ENCODE assay signal across 14 cellular contexts in the genomic region with DNA sequence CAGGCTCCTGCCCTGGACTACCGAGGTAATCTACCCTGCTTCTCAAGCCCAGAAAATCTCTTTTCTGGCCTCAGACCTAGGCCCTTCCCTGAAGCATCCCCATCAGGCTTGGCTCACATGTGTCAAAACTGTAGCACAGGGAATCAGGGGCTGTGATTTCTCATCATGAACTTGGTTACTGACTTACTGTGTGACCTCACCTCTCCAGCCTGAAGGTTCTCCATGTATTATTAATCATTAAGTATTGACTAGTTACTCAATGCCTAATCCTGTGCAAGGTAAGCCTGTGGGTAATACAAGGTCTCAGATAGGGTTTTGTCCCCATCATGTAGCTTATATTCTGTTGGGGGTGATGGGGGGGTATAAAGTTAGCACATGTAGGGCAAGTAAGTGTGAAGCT. TPM values are rescaled to one million over a fixed set of nuclear protein-coding genes. Genes with fewer than 3 reads are reported as not detected.
DNase-seq lines count a peak whose midpoint lies in the region; ATAC-seq and TF ChIP-seq lines count a peak whose summit lies in the region.
"Had no signal": no experiment of that assay in that cellular context is flagged by ENCODE, and none has a peak within 500 bp of the region (broad histone marks: within the 10 kb centered on the region; RNA-seq: fewer than 3 reads in every experiment).

No MANE protein-coding gene starts in this region.

- intact Hi-C loops in IMR-90 (cut with micrococcal nuclease): no loop called here

- H3K9me3 ChIP-seq in IMR-90 (ENCODE audit: control insufficient read depth, insufficient read depth, low read length): no peaks in the 10 kb centered on the region

- H3K14ac ChIP-seq in IMR-90 (replicated peaks; ENCODE audit: low read depth, low read length): 0 out of 2 replicates have a peak overlapping the region, but pooled peaks have one; percentile 14

- H2BK15ac ChIP-seq in IMR-90 (ENCODE audit: low read depth, low read length): 0 out of 3 replicates have a peak overlapping the region, but pooled peaks have one; percentile 83

- peak overlapping the region; percentile 93 for H2BK5ac ChIP-seq in IMR-90 (ENCODE audit: low read depth, low read length, poor library complexity, severe bottlenecking)

- peak overlapping the region; percentile 57 to 89; a peak in 3 of 4 replicates for H4K8ac ChIP-seq in IMR-90 (ENCODE audit: low read depth in 2 of 2, low read length in 2 of 2)

- H3K27me3 ChIP-seq in IMR-90 (ENCODE audit: control insufficient read depth, insufficient read depth, low read length): no peaks in the 10 kb centered on the region

- peaks cover 4% of the 10 kb centered on the region for H3K9me1 ChIP-seq in IMR-90 (ENCODE audit: insufficient read depth, low read length)

- 0 out of 2 replicates have a peak, but pooled peaks cover 1% of the 10 kb centered on the region for H3K36me3 ChIP-seq in IMR-90 (ENCODE audit: control insufficient read depth, insufficient read depth, low read length)
- H3K36me3 ChIP-seq: WERI-Rb-1 had no signal

- no peak overlapping the region for H2BK20ac ChIP-seq in IMR-90 (ENCODE audit: low read depth, low read length)

- no peak overlapping the region for H3K9ac ChIP-seq in IMR-90 (ENCODE audit: low read depth, low read length)

- dilution Hi-C loops in IMR-90 (cut with HindIII; ENCODE audit: low sequenced_read_pairs, unreplicated experiment): no loop called here

- BruUV-seq in IMR-90 (replicated peaks; lab: Mats Ljungman, UMichigan): no TSS peak

- peak overlapping the region; percentile 8 for H2AK9ac ChIP-seq in IMR-90 (replicated peaks; ENCODE audit: low read depth, low read length, poor library complexity)

- H4K91ac ChIP-seq in IMR-90 (ENCODE audit: insufficient read depth, low read depth, low read length): no peak overlapping the region

- no peak overlapping the region for H3K23ac ChIP-seq in IMR-90 (ENCODE audit: low read depth, low read length)

- H3K4me3 ChIP-seq in IMR-90 (ENCODE audit: insufficient read depth, low read depth, low read length) (no peak overlapping the region), skin epidermis (no peak overlapping the region)
- H3K4me3 ChIP-seq: dorsolateral prefrontal cortex had no signal

- no peak for TF ChIP-seq POLR2A in IMR-90 (IDR thresholded peaks at IDR 0.05; ENCODE audit: low read depth, low read length)

- no peak overlapping the region for H3K4me2 ChIP-seq in IMR-90 (ENCODE audit: low read depth, low read length)

- POLR2A ChIA-PET in IMR-90 (lab: Charles Lee; ENCODE audit: unreplicated experiment): no interaction called here

- TF ChIP-seq CTCF in IMR-90 (conservative IDR thresholded peaks at IDR 0.05; ENCODE audit: low read depth, low read length): no peak

- peak overlapping the region; percentile 90 for H3K4ac ChIP-seq in IMR-90 (ENCODE audit: low read depth, low read length)

- no peak overlapping the region; the same call in 1 of the 2 replicates for H2BK120ac ChIP-seq in IMR-90 (ENCODE audit: low read depth, low read length)

- H3K4me1 ChIP-seq in IMR-90 (ENCODE audit: control insufficient read depth, insufficient read depth, low read length): peaks cover 19% of the 10 kb centered on the region

- H3K27ac ChIP-seq in IMR-90 (ENCODE audit: insufficient read depth, low read length): peak overlapping the region; percentile 96; the same call in 1 of the 2 replicates
- H3K27ac ChIP-seq in skin epidermis: peak overlapping the region in 11 of 21 experiments; percentile 38 to 79 (median 67)
- H3K27ac ChIP-seq: WERI-Rb-1 had no signal

- DNase-seq in ACHN: peak; percentile 23
- DNase-seq in IMR-90: no peak
- DNase-seq in kidney glomerular epithelial cell (lab: John Stamatoyannopoulos, UW): peak; percentile 9
- DNase-seq in epidermal melanocyte (ENCODE audit: insufficient read length, low spot score): no peak
- no peak for DNase-seq in NCI-H69 (lab: John Stamatoyannopoulos, UW)
- DNase-seq: Calu3, dorsolateral prefrontal cortex, NCI-H1436 treated with DMSO at 0.1 percent for 48 hours, occipital lobe had no signal

- CTCF ChIA-PET in IMR-90 (lab: Yijun Ruan, JAX): no interaction called here

- no peak overlapping the region for H3K56ac ChIP-seq in IMR-90 (ENCODE audit: extremely low read depth, insufficient read depth, low read length)

- WGBS in IMR-90 (ENCODE audit: extremely low coverage in 2 of 2, insufficient read length in 1 of 2), 2 experiments: no CpG with 5 or more reads among the region's 1 CpG

- H4K5ac ChIP-seq in IMR-90 (ENCODE audit: low read depth, low read length): peak overlapping the region; percentile 87; the same call in 1 of the 2 replicates

- in situ Hi-C loops in ACHN (cut with HindIII; ENCODE audit: low pct_ligation_motif_present, low pct_unique_long_range_greater_than_20kb, low sequenced_read_pairs): no loop called here
- in situ Hi-C loops in IMR-90 (cut with MboI; ENCODE audit: low sequenced_read_pairs): no loop called here

- no peaks in the 10 kb centered on the region for H4K20me1 ChIP-seq in IMR-90 (ENCODE audit: insufficient read depth, low read length)

- no peaks in the 10 kb centered on the region; a peak in 1 of 4 replicates for H3K79me1 ChIP-seq in IMR-90 (ENCODE audit: low read depth in 1 of 2, low read length in 2 of 2)

- TF ChIP-seq RAD21 in IMR-90 (IDR thresholded peaks at IDR 0.05; ENCODE audit: low read length): no peak

- peak overlapping the region; percentile 41; the same call in 1 of the 2 replicates for H3K18ac ChIP-seq in IMR-90 (ENCODE audit: low read depth, low read length)

- no peak overlapping the region for H2AFZ ChIP-seq in IMR-90 (replicated peaks; ENCODE audit: low read length, poor library complexity)

- ATAC-seq in IMR-90 (ENCODE audit: low read depth) (no peak), HG03039 (IDR thresholded peaks at IDR 0.05; ENCODE audit: unreplicated experiment) (no peak), GM21723 (IDR thresholded peaks at IDR 0.05; ENCODE audit: unreplicated experiment) (no peak)
- ATAC-seq: Panc1 had no signal

- H2AK5ac ChIP-seq in IMR-90 (ENCODE audit: low read depth, low read length): peak overlapping the region; percentile 45; the same call in 1 of the 2 replicates

TF ChIP-seq in IMR-90, 13 proteins besides CTCF, POLR2A, EP300 and RAD21:
- TF ChIP-seq CHD1 (IDR thresholded peaks at IDR 0.05; ENCODE audit: low read depth, low read length): no peak
- TF ChIP-seq MAFK (IDR thresholded peaks at IDR 0.05; ENCODE audit: low read depth, low read length): no peak
- TF ChIP-seq CEBPB (IDR thresholded peaks at IDR 0.05; ENCODE audit: low read depth, low read length): no peak
- no peak for TF ChIP-seq MAZ (IDR thresholded peaks at IDR 0.05; ENCODE audit: borderline replicate concordance, low read depth, low read length)
- TF ChIP-seq, protein P1, sequence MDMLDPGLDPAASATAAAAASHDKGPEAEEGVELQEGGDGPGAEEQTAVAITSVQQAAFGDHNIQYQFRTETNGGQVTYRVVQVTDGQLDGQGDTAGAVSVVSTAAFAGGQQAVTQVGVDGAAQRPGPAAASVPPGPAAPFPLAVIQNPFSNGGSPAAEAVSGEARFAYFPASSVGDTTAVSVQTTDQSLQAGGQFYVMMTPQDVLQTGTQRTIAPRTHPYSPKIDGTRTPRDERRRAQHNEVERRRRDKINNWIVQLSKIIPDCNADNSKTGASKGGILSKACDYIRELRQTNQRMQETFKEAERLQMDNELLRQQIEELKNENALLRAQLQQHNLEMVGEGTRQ (IDR thresholded peaks at IDR 0.05; ENCODE audit: low read depth, low read length): no peak
- TF ChIP-seq BHLHE40 (IDR thresholded peaks at IDR 0.05; ENCODE audit: low read depth, low read length): no peak
- no peak for TF ChIP-seq MXI1 (IDR thresholded peaks at IDR 0.05; ENCODE audit: borderline replicate concordance, low read depth, low read length)
- TF ChIP-seq RFX5 (IDR thresholded peaks at IDR 0.05; ENCODE audit: low read depth, low read length): no peak
- no peak for TF ChIP-seq RCOR1 (IDR thresholded peaks at IDR 0.05; ENCODE audit: insufficient replicate concordance, low read length)
- no peak for TF ChIP-seq NFE2L2 (IDR thresholded peaks at IDR 0.05; ENCODE audit: low read depth, low read length)
- TF ChIP-seq, protein P2, sequence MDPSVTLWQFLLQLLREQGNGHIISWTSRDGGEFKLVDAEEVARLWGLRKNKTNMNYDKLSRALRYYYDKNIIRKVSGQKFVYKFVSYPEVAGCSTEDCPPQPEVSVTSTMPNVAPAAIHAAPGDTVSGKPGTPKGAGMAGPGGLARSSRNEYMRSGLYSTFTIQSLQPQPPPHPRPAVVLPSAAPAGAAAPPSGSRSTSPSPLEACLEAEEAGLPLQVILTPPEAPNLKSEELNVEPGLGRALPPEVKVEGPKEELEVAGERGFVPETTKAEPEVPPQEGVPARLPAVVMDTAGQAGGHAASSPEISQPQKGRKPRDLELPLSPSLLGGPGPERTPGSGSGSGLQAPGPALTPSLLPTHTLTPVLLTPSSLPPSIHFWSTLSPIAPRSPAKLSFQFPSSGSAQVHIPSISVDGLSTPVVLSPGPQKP (IDR thresholded peaks at IDR 0.05; ENCODE audit: borderline replicate concordance, low read depth, low read length): no peak
- no peak for TF ChIP-seq FOS (IDR thresholded peaks at IDR 0.05; ENCODE audit: low read depth, low read length)
- TF ChIP-seq SMC3 (IDR thresholded peaks at IDR 0.05; ENCODE audit: low read depth, low read length): no peak
TF ChIP-seq in IMR-90: peak in this region for 0.

RNA-seq across cellular contexts. Expression of a gene that starts 6.8 kb away (rescaled TPM):
- 14.4 and 20.6 TPM in 2 replicates for total RNA-seq in IMR-90 (2012; rRNA removed)
- polyA plus RNA-seq in IMR-90 (2012; rRNA removed): 43.1 and 45.0 TPM in 2 replicates
- polyA plus RNA-seq in IMR-90 (2012; cell fraction: cytosol; rRNA removed): 43.5 and 50.6 TPM in 2 replicates
- 70.2 and 72.3 TPM in 2 replicates for polyA plus RNA-seq in IMR-90 (2012; cell fraction: nucleus; rRNA removed; ENCODE audit: low replicate concordance)

RNA-seq across cellular contexts. Expression of a gene that starts 14.2 kb away (rescaled TPM):
- 20.1 and 36.1 TPM in 2 replicates for total RNA-seq in IMR-90 (2012; rRNA removed)
- polyA plus RNA-seq in IMR-90 (2012; rRNA removed): 12.7 and 16.1 TPM in 2 replicates
- polyA plus RNA-seq in IMR-90 (2012; cell fraction: cytosol; rRNA removed): 4.9 and 5.0 TPM in 2 replicates
- polyA plus RNA-seq in IMR-90 (2012; cell fraction: nucleus; rRNA removed; ENCODE audit: low replicate concordance): 1.2 and 5.6 TPM in 2 replicates

Comparison
In these comparisons a context has a peak if more than half of its experiments do, and no peak if none do; other contexts are left out.
1. DNase-seq: peak in ACHN (single experiment) and kidney glomerular epithelial cell (single experiment); none in IMR-90 (single experiment), epidermal melanocyte (single experiment) and NCI-H69 (single experiment).